In genomic region chr20:33733654-33734576, GRCh38 we compare ENCODE assay signal across 8 cellular contexts. TPM values are rescaled to one million over a fixed set of nuclear protein-coding genes. Genes with fewer than 3 reads are reported as not detected.
DNase-seq lines count a peak whose midpoint lies in the region; ATAC-seq, FAIRE-seq and TF ChIP-seq lines count a peak whose summit lies in the region.

No MANE protein-coding gene starts in this region.

- peak in 3 of 4 donors; percentile 12 to 48 (median 33) for ATAC-seq in pancreas
- no peak for ATAC-seq in HG02798 (IDR thresholded peaks at IDR 0.05; ENCODE audit: poor library complexity, unreplicated experiment)
- ATAC-seq in HG03039 (IDR thresholded peaks at IDR 0.05; ENCODE audit: unreplicated experiment) = no peak

- H3K4me3 ChIP-seq in AG04450 (ENCODE audit: low read depth, low read length) (peak overlapping the region; percentile 15; the same call in 1 of the 2 replicates), esophagus squamous epithelium (peak overlapping the region in 1 of 4 donors; percentile 2), pancreas (peak overlapping the region in 1 of 4 donors; percentile 59)

- peaks cover 21% of the 10 kb centered on the region for H3K9me3 ChIP-seq in AG04450 (ENCODE audit: control insufficient read depth, insufficient read depth, low read length)
- peaks cover 13 to 25% (median 17%) of the 10 kb centered on the region in 3 donors for H3K9me3 ChIP-seq in esophagus squamous epithelium
- no peaks in the 10 kb centered on the region for H3K9me3 ChIP-seq in pancreas

- CTCF ChIA-PET in AG04450 (lab: Charles Lee) = no interaction called here

- TF ChIP-seq POLR2A in H54 (IDR thresholded peaks at IDR 0.05; ENCODE audit: low read depth, low read length) (no peak), esophagus squamous epithelium (IDR thresholded peaks at IDR 0.05) (peak in 1 of 4 donors; percentile 22)

- no peak for TF ChIP-seq CTCF in AG04450 (IDR thresholded peaks at IDR 0.05; ENCODE audit: low read depth, low read length)
- no peak for TF ChIP-seq CTCF in esophagus squamous epithelium (IDR thresholded peaks at IDR 0.05)
- no peak for TF ChIP-seq CTCF in pancreas (IDR thresholded peaks at IDR 0.05)

- peaks cover 0 to 10% (median 0%) of the 10 kb centered on the region in 3 donors for H3K36me3 ChIP-seq in esophagus squamous epithelium
- H3K36me3 ChIP-seq in pancreas = no peaks in the 10 kb centered on the region

- H3K27me3 ChIP-seq in AG04450 (ENCODE audit: control insufficient read depth, insufficient read depth, low read length) = no peaks in the 10 kb centered on the region
- no peaks in the 10 kb centered on the region for H3K27me3 ChIP-seq in esophagus squamous epithelium
- H3K27me3 ChIP-seq in pancreas = no peaks in the 10 kb centered on the region

- 38 to 43% methylated on average over 4 to 5 of the region's 6 CpGs for WGBS in esophagus squamous epithelium, 2 donors
- WGBS in pancreas, 2 donors = 61 to 77% methylated on average over 6 of the region's 6 CpGs

- POLR2A ChIA-PET in AG04450 (lab: Yijun Ruan, JAX) = interaction anchor here (0.5 to 1.4 kb wide), 4 partner anchors 14 to 1017 kb away, joined by 3 to 4 read pairs (median 4); partner anchors contain the start of genes CHMP4B and PXMP4

- FAIRE-seq in H54 (lab: Jason Lieb, UNC) (no peak), pancreas (lab: Jason Lieb, UNC) (no peak)

- peak overlapping the region; percentile 85 for H3K27ac ChIP-seq in AG04450 (ENCODE audit: low read depth, low read length)
- peak overlapping the region; percentile 71 to 97 (median 92) for H3K27ac ChIP-seq in esophagus squamous epithelium
- H3K27ac ChIP-seq in pancreas = peak overlapping the region; percentile 89 to 96 (median 92)

- intact Hi-C loops in esophagus squamous epithelium (cut with DNase I) = loop anchor here (10.0 kb wide), 1 partner anchor 269 kb away; no protein-coding TSS in a partner anchor
- intact Hi-C loops in pancreas (cut with DNase I) = no loop called here

- H3K4me1 ChIP-seq in esophagus squamous epithelium (peaks cover 23 to 30% (median 25%) of the 10 kb centered on the region in 3 donors), pancreas (peaks cover 3 to 14% (median 9%) of the 10 kb centered on the region in 3 donors)

- no peak for DNase-seq in AG04450 (ENCODE audit: low read depth, low spot score)
- DNase-seq in H54 (ENCODE audit: insufficient read length, low spot score) = peak; percentile 52
- DNase-seq in SW480 (ENCODE audit: low spot score) = peak; percentile 87
- no peak for DNase-seq in esophagus squamous epithelium (lab: John Stamatoyannopoulos, UW)
- peak in 1 of 6 donors; percentile 35 for DNase-seq in pancreas
- no peak for DNase-seq in stimulated activated CD8-positive, alpha-beta memory T cell treated with anti-CD3 and anti-CD28 coated beads, Interleukin-4, amount 100 ng/mL, for 48 hours

RNA-seq across cellular contexts. Expression of gene ZNF341, which starts 2.1 kb away (rescaled TPM):
- 1.5 and 1.6 TPM in 2 replicates for polyA plus RNA-seq in AG04450 (2011; rRNA removed)
- polyA minus RNA-seq in AG04450 (2011; rRNA and poly(A)+ RNA removed) = 3.6 and 4.5 TPM in 2 replicates
- 1 to 10 TPM; 1.7 to 4.0 (median 3.2) TPM for total RNA-seq in esophagus squamous epithelium
- total RNA-seq in pancreas = 1 to 10 TPM; 1.1 to 2.9 (median 1.4) TPM
- polyA plus RNA-seq in pancreas = 1 to 10 TPM; 4.2 to 5.7 TPM

RNA-seq across cellular contexts. Expression of gene PXMP4, which starts 13.8 kb away (rescaled TPM):
- polyA plus RNA-seq in AG04450 (2011; rRNA removed) (5.9 and 6.0 TPM in 2 replicates), pancreas (1 to 10 TPM; 2.1 to 3.5 TPM)
- polyA minus RNA-seq in AG04450 (2011; rRNA and poly(A)+ RNA removed) = 7.2 and 7.6 TPM in 2 replicates
- total RNA-seq in esophagus squamous epithelium (10 to 100 TPM in 2 of 4 donors, 1 to 10 TPM in 2; 3.4 to 11.7 (median 7.6) TPM), pancreas (1 to 10 TPM; 4.5 to 8.2 (median 5.7) TPM)

RNA-seq across cellular contexts. Expression of gene E2F1, which starts 47.7 kb away (rescaled TPM):
- 2.6 and 3.0 TPM in 2 replicates for polyA plus RNA-seq in AG04450 (2011; rRNA removed)
- 2.2 and 3.0 TPM in 2 replicates for polyA minus RNA-seq in AG04450 (2011; rRNA and poly(A)+ RNA removed)
- 1 to 10 TPM; 2.1 to 4.8 (median 3.1) TPM for total RNA-seq in esophagus squamous epithelium
- under 1 TPM; 0.23 to 0.92 (median 0.56) TPM for total RNA-seq in pancreas
- polyA plus RNA-seq in pancreas = under 1 TPM; 0.54 to 0.91 TPM

RNA-seq across cellular contexts. Expression of gene NECAB3, which starts 59.7 kb away (rescaled TPM):
- polyA plus RNA-seq in AG04450 (2011; rRNA removed) (11.7 and 15.7 TPM in 2 replicates), pancreas (10 to 100 TPM; 29.4 to 40.0 TPM)
- polyA minus RNA-seq in AG04450 (2011; rRNA and poly(A)+ RNA removed) = 14.1 and 28.6 TPM in 2 replicates
- total RNA-seq in esophagus squamous epithelium (10 to 100 TPM; 12.6 to 25.9 (median 19.1) TPM), pancreas (10 to 100 TPM; 15.8 to 22.4 (median 18.8) TPM)

Comparison
In these comparisons a context has a peak if more than half of its experiments do, and no peak if none do; other contexts are left out.
1. DNase-seq: peak in H54 (single experiment) and SW480 (single experiment); none in AG04450 (single experiment), esophagus squamous epithelium (single experiment) and stimulated activated CD8-positive, alpha-beta memory T cell treated with anti-CD3 and anti-CD28 coated beads, Interleukin-4, amount 100 ng/mL, for 48 hours (single experiment).
2. ATAC-seq: peak in pancreas (3 of 4); none in HG02798 (single experiment) and HG03039 (single experiment).
3. Peak in every context shown above with its lines, with median percentiles within 50 percentile points of each other: H3K27ac ChIP-seq.